10 cellular contexts compared by ENCODE assay signal in genomic region chr5:144896473-144896872, GRCh38.
"Had no signal": no experiment of that assay in that cellular context is flagged by ENCODE, and none has a peak within 500 bp of the region (broad histone marks: within the 10 kb centered on the region; RNA-seq: fewer than 3 reads in every experiment).

No MANE protein-coding gene starts in this region.

- H3K4me3 ChIP-seq: GM23248, GM23338, HAP-1 had no signal

- FAIRE-seq: H1, H54 had no signal

- H3K9ac ChIP-seq: GM23248 had no signal

- H3K27ac ChIP-seq: GM23248 had no signal

- H3K36me3 ChIP-seq: HAP-1 had no signal

- H3K4me2 ChIP-seq: GM23338 had no signal

- ATAC-seq: GM23338 had no signal

- DNase-seq: GM23248, GOT3, H7, H9, HCEC 1CT, HFFc6 had no signal

- H2AFZ ChIP-seq: GM23248, GM23338 had no signal

- H3K9me3 ChIP-seq: HAP-1 had no signal

- H3K4me1 ChIP-seq: HAP-1 had no signal
